8 cellular contexts compared by ENCODE assay signal in the genomic region with DNA sequence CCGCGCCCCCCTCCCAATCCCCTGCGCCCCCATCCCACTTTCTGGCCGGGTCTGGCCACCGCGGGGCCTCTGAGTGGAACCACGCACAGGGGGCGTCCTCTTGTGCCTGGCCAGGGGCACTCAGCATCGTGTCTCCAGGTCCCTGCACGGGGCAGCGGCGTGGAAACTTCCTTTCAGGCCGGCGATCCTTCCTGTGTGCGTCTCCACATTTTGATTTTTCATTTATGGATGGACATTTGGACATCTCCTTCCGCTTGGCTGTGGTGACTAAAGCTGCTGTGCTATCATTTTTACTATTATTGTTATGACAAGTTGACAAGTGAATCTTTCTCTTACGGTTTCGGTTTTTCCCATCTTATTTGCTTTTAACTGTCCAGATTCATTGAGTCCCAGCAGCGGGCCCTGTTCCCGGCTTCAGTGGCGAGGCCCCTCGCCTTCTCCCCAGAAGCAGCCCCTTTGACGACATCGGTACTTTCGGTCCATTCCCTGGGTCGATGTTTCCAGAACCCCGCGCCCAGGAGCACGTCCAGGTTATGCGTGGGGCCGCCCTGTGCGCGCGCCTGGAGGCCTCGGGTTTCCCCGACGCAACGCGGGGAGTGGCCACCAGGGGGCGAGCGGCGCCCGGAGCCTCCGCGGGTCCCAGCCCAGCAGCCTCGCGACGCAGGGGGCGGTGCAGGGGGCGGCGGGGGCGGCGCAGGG. TPM values are rescaled to one million over a fixed set of nuclear protein-coding genes. Genes with fewer than 3 reads are reported as not detected.
DNase-seq lines count a peak whose midpoint lies in the region; FAIRE-seq and TF ChIP-seq lines count a peak whose summit lies in the region.

No MANE protein-coding gene starts in this region.

- DNase-seq in D721Med (ENCODE audit: insufficient read length, low spot score) (peak; percentile 70), H9 (peak; percentile 72), NCI-H146 (lab: John Stamatoyannopoulos, UW) (peak; percentile 37), WERI-Rb-1 (peak; percentile 89), MCF 10A (ENCODE audit: unreplicated experiment) (peak; percentile 71), iPS-NIHi7 (ENCODE audit: extremely low spot score) (peak; percentile 80), smooth muscle cell (lab: John Stamatoyannopoulos, UW; ENCODE audit: unreplicated experiment) (peak; percentile 81), NCI-H1694 (lab: John Stamatoyannopoulos, UW) (no peak)

- no peaks in the 10 kb centered on the region for H3K9me3 ChIP-seq in H9 (ENCODE audit: control insufficient read depth, low read depth, low read length)
- no peaks in the 10 kb centered on the region for H3K9me3 ChIP-seq in WERI-Rb-1 (ENCODE audit: severe bottlenecking)
- H3K9me3 ChIP-seq in smooth muscle cell (replicated peaks; ENCODE audit: low read depth), result no peaks in the 10 kb centered on the region

- H3K9me3 Mint-ChIP-seq in H9 (no peaks in the 10 kb centered on the region), MCF 10A (ENCODE audit: unreplicated experiment) (no peaks in the 10 kb centered on the region)

- H3K4me1 ChIP-seq in H9 (ENCODE audit: insufficient read depth, low read length) (peaks cover 2% of the 10 kb centered on the region; the same call in 1 of the 2 replicates), smooth muscle cell (ENCODE audit: low read depth) (peaks cover 3% of the 10 kb centered on the region)

- H2AFZ ChIP-seq in H9 (ENCODE audit: low read length), result no peak overlapping the region
- H2AFZ ChIP-seq in smooth muscle cell (ENCODE audit: low read depth), result peak overlapping the region; percentile 83

- H3K23me2 ChIP-seq in H9 (ENCODE audit: insufficient read length, low read depth, low read length, poor library complexity, severe bottlenecking), result no peaks in the 10 kb centered on the region

- H3K9ac ChIP-seq in H9 (ENCODE audit: extremely low read depth, insufficient read length, low read length) (no peak overlapping the region), smooth muscle cell (ENCODE audit: low read depth) (peak overlapping the region; percentile 41)

- no peak overlapping the region for H4K5ac ChIP-seq in H9 (ENCODE audit: insufficient read length, low read depth, low read length)

- no peak overlapping the region for H2AK5ac ChIP-seq in H9 (ENCODE audit: insufficient read length, low read length)

- no peak overlapping the region for H2BK15ac ChIP-seq in H9 (ENCODE audit: low read depth, low read length)

- H3K4ac ChIP-seq in H9 (ENCODE audit: low read depth, low read length), result no peak overlapping the region

- H3K4me1 Mint-ChIP-seq in H9 (peaks cover 20 to 30% of the 10 kb centered on the region in 2 experiments), MCF 10A (ENCODE audit: insufficient read depth, unreplicated experiment) (peaks cover 19% of the 10 kb centered on the region)

- H3K36me3 Mint-ChIP-seq in H9 (ENCODE audit: insufficient read depth in 1 of 3, low read depth in 3 of 3) (no peaks in the 10 kb centered on the region), MCF 10A (ENCODE audit: insufficient read depth, unreplicated experiment) (peaks cover 6% of the 10 kb centered on the region)

- H2BK120ac ChIP-seq in H9 (ENCODE audit: low read depth, low read length, poor library complexity, severe bottlenecking), result no peak overlapping the region

- H3K79me1 ChIP-seq in H9 (ENCODE audit: insufficient read depth, low read depth, low read length, poor library complexity, severe bottlenecking), result no peaks in the 10 kb centered on the region

- no peaks in the 10 kb centered on the region for H3F3A ChIP-seq in smooth muscle cell (ENCODE audit: low read depth)

- POLR2A ChIA-PET in MCF 10A (lab: Yijun Ruan, JAX), result no interaction called here

- no peak overlapping the region for H3K23ac ChIP-seq in H9 (ENCODE audit: insufficient read length, low read depth, low read length)

- H3T11ph ChIP-seq in H9 (ENCODE audit: low read length), result no peak overlapping the region

- intact Hi-C loops in MCF 10A (cut with micrococcal nuclease), result loop anchor here (1.0 to 5.0 kb wide), 2 partner anchors 264 to 328 kb away; no protein-coding TSS in a partner anchor

- H3K14ac ChIP-seq in H9 (ENCODE audit: insufficient read depth, low read length), result no peak overlapping the region

- H4K20me1 ChIP-seq in H9 (ENCODE audit: control insufficient read depth, insufficient read depth, insufficient read length), result no peaks in the 10 kb centered on the region
- no peaks in the 10 kb centered on the region for H4K20me1 ChIP-seq in smooth muscle cell (ENCODE audit: low read depth)

- no peak overlapping the region for H4K8ac ChIP-seq in H9 (replicated peaks; ENCODE audit: insufficient read length, low read depth, low read length)

- H3K79me2 ChIP-seq in H9 (ENCODE audit: insufficient read depth, low read length) (no peaks in the 10 kb centered on the region), smooth muscle cell (ENCODE audit: low read depth) (no peaks in the 10 kb centered on the region)

- H3K4me3 Mint-ChIP-seq in H9 (peak overlapping the region; percentile 61 to 67), MCF 10A (ENCODE audit: unreplicated experiment) (peak overlapping the region; percentile 83)

- no TSS peak for BruUV-seq in MCF 10A (replicated peaks; lab: Mats Ljungman, UMichigan)

- H3K36me3 ChIP-seq in WERI-Rb-1 (no peaks in the 10 kb centered on the region), smooth muscle cell (ENCODE audit: low read depth) (no peaks in the 10 kb centered on the region)

- FAIRE-seq in D721Med (lab: Jason Lieb, UNC), result no peak

- H3K18ac ChIP-seq in H9 (ENCODE audit: insufficient read length, low read depth, low read length), result no peak overlapping the region

- CTCF ChIA-PET in MCF 10A (lab: Yijun Ruan, JAX), result interaction anchor here (0.7 kb wide), 2 partner anchors 266 to 267 kb away, joined by 3 read pairs; no protein-coding TSS in a partner anchor

- H2BK5ac ChIP-seq in H9 (ENCODE audit: insufficient read length, low read length), result no peak overlapping the region

- no CpG with 5 or more reads among the region's 53 CpGs for WGBS in H9 (ENCODE audit: extremely low coverage, insufficient read length, low lambda C conversion rate)
- 5% methylated on average over 45 of the region's 53 CpGs for WGBS in smooth muscle cell (ENCODE audit: low lambda C conversion rate)

- H3K27me3 ChIP-seq in H9 (ENCODE audit: insufficient read depth, low read length) (no peaks in the 10 kb centered on the region), WERI-Rb-1 (ENCODE audit: insufficient read depth, low read depth, severe bottlenecking) (no peaks in the 10 kb centered on the region), smooth muscle cell (ENCODE audit: low read depth) (no peaks in the 10 kb centered on the region)

- TF ChIP-seq CTCF in D721Med (IDR thresholded peaks at IDR 0.05; ENCODE audit: insufficient read depth, missing control alignments) (peak; percentile 60), H9 (conservative IDR thresholded peaks at IDR 0.05) (peak; percentile 75), WERI-Rb-1 (IDR thresholded peaks at IDR 0.05; ENCODE audit: low read depth, low read length) (peak; percentile 88), MCF 10A (IDR thresholded peaks at IDR 0.05; ENCODE audit: unreplicated experiment) (peak; percentile 79), smooth muscle cell (IDR thresholded peaks at IDR 0.05; ENCODE audit: borderline replicate concordance, insufficient read depth, poor library complexity, severe bottlenecking) (peak; percentile 82)

- H2BK20ac ChIP-seq in H9 (ENCODE audit: low read depth, low read length, poor library complexity, severe bottlenecking), result no peak overlapping the region

- no peak overlapping the region; a peak in 1 of 7 replicates for H3K27ac Mint-ChIP-seq in H9
- peak overlapping the region; percentile 43 for H3K27ac Mint-ChIP-seq in MCF 10A (ENCODE audit: low read depth, unreplicated experiment)

- H3K27ac ChIP-seq in H9 (ENCODE audit: insufficient read length, low read depth, low read length), result no peak overlapping the region
- H3K27ac ChIP-seq in WERI-Rb-1, result peak overlapping the region; percentile 59
- peak overlapping the region; percentile 32 for H3K27ac ChIP-seq in smooth muscle cell (ENCODE audit: low read depth)

- H3K56ac ChIP-seq in H9 (ENCODE audit: insufficient read length, low read depth, low read length), result no peak overlapping the region

- no peak overlapping the region for H4K91ac ChIP-seq in H9 (ENCODE audit: insufficient read length, low read depth, low read length)

- H2BK12ac ChIP-seq in H9 (ENCODE audit: insufficient read length, low read depth, low read length), result no peak overlapping the region

- H3K27me3 Mint-ChIP-seq in H9 (ENCODE audit: low read depth) (peaks cover 22% of the 10 kb centered on the region), MCF 10A (ENCODE audit: insufficient read depth, unreplicated experiment) (no peaks in the 10 kb centered on the region)

- peak overlapping the region; percentile 48 for H3K4me3 ChIP-seq in WERI-Rb-1 (ENCODE audit: low read depth, low read length)
- peak overlapping the region; percentile 66 for H3K4me3 ChIP-seq in smooth muscle cell

- peak overlapping the region; percentile 73 for H3K4me2 ChIP-seq in H9 (ENCODE audit: insufficient read depth, insufficient read length, low read length)
- H3K4me2 ChIP-seq in smooth muscle cell, result peak overlapping the region; percentile 95

RNA-seq across cellular contexts. Expression of a gene that starts 12.4 kb away (rescaled TPM):
- total RNA-seq in H9 (2021), result 31.4 and 32.4 TPM in 2 replicates
- total RNA-seq in MCF 10A (2022), result 16.0 and 25.4 TPM in 2 replicates
- total RNA-seq in smooth muscle cell, result 2.3 and 5.5 TPM in 2 replicates
- polyA plus RNA-seq in smooth muscle cell, result 15.4 and 33.2 TPM in 2 replicates
